In genomic region chr2:127707890-127708648, GRCh38 we compare ENCODE assay signal across 19 cellular contexts. TPM values are rescaled to one million over a fixed set of nuclear protein-coding genes. Genes with fewer than 3 reads are reported as not detected.
DNase-seq lines count a peak whose midpoint lies in the region; ATAC-seq and TF ChIP-seq lines count a peak whose summit lies in the region.
"Had no signal": no experiment of that assay in that cellular context is flagged by ENCODE, and none has a peak within 500 bp of the region (broad histone marks: within the 10 kb centered on the region; RNA-seq: fewer than 3 reads in every experiment).

No MANE protein-coding gene starts in this region.

- peaks cover 10% of the 10 kb centered on the region for H3K4me1 ChIP-seq in A673 (ENCODE audit: insufficient read depth, low read length, poor library complexity, severe bottlenecking)
- H3K4me1 ChIP-seq in Panc1 (ENCODE audit: control insufficient read depth, insufficient read depth, low read length): peaks cover 7% of the 10 kb centered on the region
- H3K4me1 ChIP-seq in fibroblast of lung (ENCODE audit: control insufficient read depth, extremely low read depth, insufficient read depth, low read length): no peaks in the 10 kb centered on the region
- peaks cover 5 to 17% of the 10 kb centered on the region in 2 donors for H3K4me1 ChIP-seq in naive thymus-derived CD4-positive, alpha-beta T cell (ENCODE audit: control insufficient read depth in 2 of 2, insufficient read depth in 2 of 2, low read length in 2 of 2)

- peaks cover 0 to 48% (median 25%) of the 10 kb centered on the region in 5 donors for H3K36me3 Mint-ChIP-seq in naive thymus-derived CD4-positive, alpha-beta T cell

- no peak overlapping the region for H3K9ac ChIP-seq in fibroblast of lung (ENCODE audit: insufficient read depth, low read length)

- CTCF ChIA-PET in A673 (lab: Charles Lee): no interaction called here
- CTCF ChIA-PET in Panc1 (lab: Charles Lee): no interaction called here
- CTCF ChIA-PET in naive thymus-derived CD4-positive, alpha-beta T cell (lab: Charles Lee): interaction anchor here (1.2 kb wide), 1 partner anchor 12 kb away, joined by 3 read pairs; no protein-coding TSS in a partner anchor

- H3K9me3 ChIP-seq in A673 (ENCODE audit: low read depth, low read length, poor library complexity, severe bottlenecking) (no peaks in the 10 kb centered on the region), Panc1 (ENCODE audit: control insufficient read depth, insufficient read depth, low read depth, low read length) (no peaks in the 10 kb centered on the region), fibroblast of lung (ENCODE audit: control insufficient read depth, insufficient read depth, low read depth, low read length) (no peaks in the 10 kb centered on the region)
- H3K9me3 ChIP-seq in naive thymus-derived CD4-positive, alpha-beta T cell (ENCODE audit: control insufficient read depth in 2 of 3, low read length in 3 of 3): no peaks in the 10 kb centered on the region
- H3K9me3 ChIP-seq: neutrophil had no signal

- no peaks in the 10 kb centered on the region for H4K20me1 ChIP-seq in fibroblast of lung (ENCODE audit: control insufficient read depth, extremely low read depth, insufficient read depth, low read length)

- H3K27ac Mint-ChIP-seq in naive thymus-derived CD4-positive, alpha-beta T cell: peak overlapping the region in 3 of 9 donors; percentile 9 to 54 (median 36)
- H3K27ac Mint-ChIP-seq: B cell had no signal

- no peak overlapping the region for H2AFZ ChIP-seq in fibroblast of lung (ENCODE audit: low read length)
- H2AFZ ChIP-seq: hepatocyte had no signal

- H3K4me1 Mint-ChIP-seq in naive thymus-derived CD4-positive, alpha-beta T cell: peaks cover 11 to 34% (median 25%) of the 10 kb centered on the region in 7 donors

- H3K27me3 ChIP-seq in A673 (replicated peaks; ENCODE audit: insufficient read depth, low read depth, low read length, poor library complexity) (no peaks in the 10 kb centered on the region), Panc1 (ENCODE audit: control insufficient read depth, insufficient read depth, low read length) (no peaks in the 10 kb centered on the region), fibroblast of lung (ENCODE audit: control insufficient read depth, insufficient read depth, low read length) (no peaks in the 10 kb centered on the region)
- no peaks in the 10 kb centered on the region for H3K27me3 ChIP-seq in naive thymus-derived CD4-positive, alpha-beta T cell (ENCODE audit: control insufficient read depth in 2 of 2, insufficient read depth in 2 of 2, low read length in 2 of 2)
- H3K27me3 ChIP-seq: brain microvascular endothelial cell, hepatocyte, neutrophil had no signal

- no peak overlapping the region for H3K4me3 Mint-ChIP-seq in naive thymus-derived CD4-positive, alpha-beta T cell
- H3K4me3 Mint-ChIP-seq: B cell had no signal

- ATAC-seq in Panc1: peak; percentile 23; the same call in 1 of the 2 replicates
- ATAC-seq in naive thymus-derived CD4-positive, alpha-beta T cell: no peak

- DNase-seq in A673 (ENCODE audit: low spot score) (peak; percentile 58), Panc1 (ENCODE audit: low read depth, low spot score) (no peak), fibroblast of lung (ENCODE audit: low read depth in 2 of 2) (peak; percentile 11 to 24), midbrain (lab: John Stamatoyannopoulos, UW) (peak; percentile 51), COR-L47 (lab: John Stamatoyannopoulos, UW) (no peak), AG20443 (ENCODE audit: low spot score) (no peak)
- DNase-seq in effector CD4-positive, alpha-beta T cell: no peak
- DNase-seq in naive thymus-derived CD4-positive, alpha-beta T cell: no peak
- DNase-seq: brain microvascular endothelial cell, DMS153, GOT3, Karpas-422, NCI-H1694, small intestine had no signal

- in situ Hi-C loops in Panc1 (cut with HindIII; ENCODE audit: low pct_unique_long_range_greater_than_20kb, low sequenced_read_pairs): no loop called here

- H3K9me3 Mint-ChIP-seq in naive thymus-derived CD4-positive, alpha-beta T cell: peaks cover 0 to 2% (median 0%) of the 10 kb centered on the region in 11 donors

- H3K79me2 ChIP-seq in fibroblast of lung (ENCODE audit: control insufficient read depth, insufficient read depth, low read length): peaks cover 4% of the 10 kb centered on the region

- intact Hi-C loops in A673 (cut with micrococcal nuclease; ENCODE audit: unreplicated experiment) (no loop called here), Panc1 (cut with micrococcal nuclease; ENCODE audit: unreplicated experiment) (no loop called here)
- intact Hi-C loops in naive thymus-derived CD4-positive, alpha-beta T cell (cut with micrococcal nuclease): loop anchor here (10.0 kb wide), 5 partner anchors 177 to 1053 kb away; partner anchors contain the start of genes AMMECR1L (in 1 of the 2), ERCC3 (in 1 of the 2), GYPC (in 1 of the 2) and MAP3K2 (in 1 of the 2)

- H3K27me3 Mint-ChIP-seq in naive thymus-derived CD4-positive, alpha-beta T cell: no peaks in the 10 kb centered on the region
- H3K27me3 Mint-ChIP-seq: B cell had no signal

- TF ChIP-seq CTCF in A673 (conservative IDR thresholded peaks at IDR 0.05; ENCODE audit: low read depth, low read length) (no peak), Panc1 (IDR thresholded peaks at IDR 0.05) (no peak), fibroblast of lung (conservative IDR thresholded peaks at IDR 0.05 in 1 of 2, IDR thresholded peaks at IDR 0.05 in 1 of 2; ENCODE audit: low read depth in 1 of 2, low read length in 2 of 2) (no peak)

- H3K4me3 ChIP-seq in A673 (ENCODE audit: low read depth, low read length, poor library complexity, severe bottlenecking) (no peak overlapping the region), Panc1 (ENCODE audit: low read depth in 2 of 2, low read length in 2 of 2) (no peak overlapping the region), fibroblast of lung (replicated peaks in 1 of 4; ENCODE audit: control extremely low read depth in 1 of 4, insufficient read depth in 1 of 4, low read depth in 3 of 4, low read length in 4 of 4) (no peak overlapping the region)
- H3K4me3 ChIP-seq in naive thymus-derived CD4-positive, alpha-beta T cell (ENCODE audit: low read length): no peak overlapping the region
- H3K4me3 ChIP-seq: hepatocyte had no signal

- H3K27ac ChIP-seq in A673 (ENCODE audit: low read depth, low read length, poor library complexity, severe bottlenecking) (no peak overlapping the region), Panc1 (ENCODE audit: low read length) (no peak overlapping the region), fibroblast of lung (ENCODE audit: insufficient read depth, low read length) (no peak overlapping the region)
- H3K27ac ChIP-seq in naive thymus-derived CD4-positive, alpha-beta T cell (ENCODE audit: low read depth, low read length): no peak overlapping the region
- H3K27ac ChIP-seq: brain microvascular endothelial cell, hepatocyte, neutrophil, VCaP had no signal

- no TSS peak for BruUV-seq in A673 (replicated peaks; lab: Mats Ljungman, UMichigan)
- BruUV-seq in Panc1 (replicated peaks; lab: Mats Ljungman, UMichigan): no TSS peak

- POLR2A ChIA-PET in A673 (lab: Charles Lee; ENCODE audit: low non-redundant PET): no interaction called here
- POLR2A ChIA-PET in Panc1 (lab: Charles Lee): no interaction called here
- POLR2A ChIA-PET in naive thymus-derived CD4-positive, alpha-beta T cell (lab: Charles Lee): no interaction called here

- H3K4me2 ChIP-seq in fibroblast of lung (ENCODE audit: extremely low read depth, insufficient read depth, low read length): no peak overlapping the region
- H3K4me2 ChIP-seq: hepatocyte had no signal

- H3K36me3 ChIP-seq in A673 (ENCODE audit: insufficient read depth, low read length, poor library complexity, severe bottlenecking) (peaks cover 45% of the 10 kb centered on the region), Panc1 (ENCODE audit: control insufficient read depth, insufficient read depth, low read length) (no peaks in the 10 kb centered on the region; the same call in 1 of the 2 replicates), fibroblast of lung (ENCODE audit: control insufficient read depth, insufficient read depth, low read length) (peaks cover 6% of the 10 kb centered on the region)
- H3K36me3 ChIP-seq in naive thymus-derived CD4-positive, alpha-beta T cell (ENCODE audit: control insufficient read depth in 2 of 3, insufficient read depth in 3 of 3, low read length in 3 of 3): peaks cover 3 to 52% (median 5%) of the 10 kb centered on the region in 3 experiments

RNA-seq across cellular contexts. Expression of gene SFT2D3, which starts 6.8 kb away (rescaled TPM):
- total RNA-seq in A673 (2021): 7.1 and 7.6 TPM in 2 replicates
- 5.6 TPM for total RNA-seq in Panc1 (2021; ENCODE audit: unreplicated experiment)
- polyA plus RNA-seq in Panc1 (2012; ENCODE audit: insufficient read length): not detected
- total RNA-seq in fibroblast of lung: 4.1 and 5.1 TPM in 2 replicates
- 3.6 and 5.5 TPM in 2 replicates for polyA plus RNA-seq in fibroblast of lung
- not detected in 2 replicates for polyA plus RNA-seq in fibroblast of lung (2012)
- polyA minus RNA-seq in fibroblast of lung (ENCODE audit: low replicate concordance): 0.74 and 0.75 TPM in 2 replicates
- 10 to 100 TPM in 2 of 5 experiments, 1 to 10 TPM in 3; 6.0 to 17.8 (median 8.9) TPM for total RNA-seq in naive thymus-derived CD4-positive, alpha-beta T cell
- polyA plus RNA-seq in naive thymus-derived CD4-positive, alpha-beta T cell: 1 to 10 TPM; 1.4 to 2.1 TPM

RNA-seq across cellular contexts. Expression of gene LIMS2, which starts 32.7 kb away (rescaled TPM):
- total RNA-seq in A673 (2021) (1.2 and 1.5 TPM in 2 replicates), Panc1 (2021; ENCODE audit: unreplicated experiment) (8.9 TPM), fibroblast of lung (0.51 and 1.8 TPM in 2 replicates)
- 7.1 TPM for polyA plus RNA-seq in Panc1 (2012; ENCODE audit: insufficient read length)
- polyA plus RNA-seq in fibroblast of lung: 3.0 and 17.3 TPM in 2 replicates
- polyA plus RNA-seq in fibroblast of lung (2012): 9.7 and 42.5 TPM in 2 replicates
- 29.9 and 125 TPM in 2 replicates for polyA minus RNA-seq in fibroblast of lung (ENCODE audit: low replicate concordance)
- total RNA-seq in naive thymus-derived CD4-positive, alpha-beta T cell: 10 to 100 TPM in 2 of 5 experiments, 1 to 10 TPM in 3; 5.3 to 13.7 (median 10.0) TPM
- polyA plus RNA-seq in naive thymus-derived CD4-positive, alpha-beta T cell: 10 to 100 TPM; 17.0 to 27.0 TPM
- total RNA-seq: NCI-H460 had no signal

Comparison
In these comparisons a context has a peak if more than half of its experiments do, and no peak if none do; other contexts are left out.
1. DNase-seq: peak in A673 (single experiment), fibroblast of lung (2 of 2) and midbrain (single experiment); none in Panc1 (single experiment), effector CD4-positive, alpha-beta T cell (single experiment), naive thymus-derived CD4-positive, alpha-beta T cell (0 of 9), COR-L47 (single experiment) and AG20443 (single experiment).
2. intact Hi-C loops: an anchor here in naive thymus-derived CD4-positive, alpha-beta T cell (10.0 kb wide); none called in A673 and Panc1.